ENCODE assay signal across 35 cellular contexts in genomic region chr4:25687763-25688162, GRCh38. TPM values are rescaled to one million over a fixed set of nuclear protein-coding genes. Genes with fewer than 3 reads are reported as not detected.
"Had no signal": no experiment of that assay in that cellular context is flagged by ENCODE, and none has a peak within 500 bp of the region (broad histone marks: within the 10 kb centered on the region; RNA-seq: fewer than 3 reads in every experiment).

No MANE protein-coding gene starts in this region.

- H3K27ac Mint-ChIP-seq: activated B cell treated with CpG ODN at 0.5 μM for 24 hours; activated CD8-positive, alpha-beta T cell treated with anti-CD3 and anti-CD28 coated beads for 36 hours; activated naive CD4-positive, alpha-beta T cell treated with anti-CD3 and anti-CD28 coated beads, Interleukin-2, amount 10 ng/mL, durations not matched to agents 7 days and 5 days; activated naive CD8-positive, alpha-beta T cell; activated T-helper 1 cell treated with anti-CD3 and anti-CD28 coated beads, Interleukin-12 subunit alpha, Interleukin-12 subunit beta, Interleukin-2, Interleukin-4 antibody, amounts not matched to agents 30 ng/mL and 10 ng/mL and 1 ng/mL, durations not matched to agents 14 hours and 24 hours and 36 hours; activated T-helper 2 cell treated with anti-CD3 and anti-CD28 coated beads, Interferon-gamma antibody, Interleukin-2, Interleukin-4, amounts not matched to agents 10 μg/mL and 5 μg/mL and 100 μg/mL, durations not matched to agents 14 hours and 24 hours and 36 hours; T-helper 17 cell; T-helper 2 cell treated with Interferon-gamma antibody and Interleukin-4, amounts not matched to agents 5 μg/mL and 100 μg/mL, for 36 hours had no signal

- H3K27ac ChIP-seq: brain microvascular endothelial cell, epithelial cell of prostate, esophagus squamous epithelium, gastroesophageal sphincter, heart right ventricle, WERI-Rb-1 had no signal

- H3K4me1 ChIP-seq: esophagus squamous epithelium, gastroesophageal sphincter, heart right ventricle had no signal

- H3K36me3 Mint-ChIP-seq: activated naive CD4-positive, alpha-beta T cell treated with anti-CD3 and anti-CD28 coated beads, Interleukin-2, amount 10 ng/mL, durations not matched to agents 7 days and 5 days had no signal

- DNase-seq: activated B cell treated with CpG ODN at 0.5 μM for 24 hours; activated CD4-positive, alpha-beta T cell treated with anti-CD3 and anti-CD28 coated beads for 48 hours; activated CD4-positive, alpha-beta T cell treated with anti-CD3 and anti-CD28 coated beads, Interleukin-2, amount 50 U/mL, for 1 hour; activated CD4-positive, alpha-beta T cell treated with anti-CD3 and anti-CD28 coated beads, Interleukin-2, amount 50 U/mL, for 48 hours; activated CD8-positive, alpha-beta memory T cell treated with anti-CD3 and anti-CD28 coated beads for 24 hours; activated CD8-positive, alpha-beta T cell treated with anti-CD3 and anti-CD28 coated beads for 36 hours; activated effector memory CD4-positive, alpha-beta T cell treated with anti-CD3 and anti-CD28 coated beads, Interleukin-2, amount 50 U/mL, for 16 hours; activated naive CD4-positive, alpha-beta T cell treated with anti-CD3 and anti-CD28 coated beads, Interleukin-2, amount 10 ng/mL, durations not matched to agents 7 days and 5 days; activated T-cell treated with anti-CD3 and anti-CD28 coated beads, Interleukin-2, amount 50 U/mL, for 1 hour; activated T-cell treated with anti-CD3 and anti-CD28 coated beads, Interleukin-2, amount 50 U/mL, for 48 hours; amniotic stem cell; anterior cingulate cortex; brain microvascular endothelial cell; cortex of kidney; dermis blood vessel endothelial cell; effector CD4-positive, alpha-beta T cell; esophagus squamous epithelium; foreskin melanocyte; heart right ventricle; T-helper 1 cell; T-helper 17 cell; T1000; WERI-Rb-1 had no signal

- H3K27me3 Mint-ChIP-seq: activated B cell treated with CpG ODN at 0.5 μM for 24 hours; activated naive CD8-positive, alpha-beta T cell; T-helper 17 cell had no signal

- H3K36me3 ChIP-seq: brain microvascular endothelial cell, esophagus squamous epithelium, gastroesophageal sphincter, heart right ventricle, WERI-Rb-1 had no signal

- H3K4me3 Mint-ChIP-seq: activated B cell treated with CpG ODN at 0.5 μM for 24 hours; activated CD8-positive, alpha-beta T cell treated with anti-CD3 and anti-CD28 coated beads for 36 hours; activated naive CD4-positive, alpha-beta T cell treated with anti-CD3 and anti-CD28 coated beads, Interleukin-2, amount 10 ng/mL, durations not matched to agents 7 days and 5 days; activated naive CD8-positive, alpha-beta T cell; activated T-helper 1 cell treated with anti-CD3 and anti-CD28 coated beads, Interleukin-12 subunit alpha, Interleukin-12 subunit beta, Interleukin-2, Interleukin-4 antibody, amounts not matched to agents 30 ng/mL and 10 ng/mL and 1 ng/mL, durations not matched to agents 14 hours and 24 hours and 36 hours; T-helper 17 cell; T-helper 2 cell treated with Interferon-gamma antibody and Interleukin-4, amounts not matched to agents 5 μg/mL and 100 μg/mL, for 36 hours had no signal

- ATAC-seq: activated CD4-positive, CD25-positive, alpha-beta regulatory T cell treated with anti-CD3 and anti-CD28 coated beads, Interleukin-2, amount 50 U/mL, for 24 hours; activated CD8-positive, alpha-beta T cell treated with anti-CD3 and anti-CD28 coated beads for 36 hours; gastroesophageal sphincter; heart right ventricle; T-helper 17 cell had no signal

- H3K4me3 ChIP-seq: esophagus squamous epithelium, gastroesophageal sphincter, heart right ventricle had no signal

- H3K4me1 Mint-ChIP-seq: activated B cell treated with CpG ODN at 0.5 μM for 24 hours; activated naive CD4-positive, alpha-beta T cell treated with anti-CD3 and anti-CD28 coated beads, Interleukin-2, amount 10 ng/mL, durations not matched to agents 7 days and 5 days; T-helper 17 cell had no signal

- H3K27me3 ChIP-seq: brain microvascular endothelial cell, esophagus squamous epithelium, gastroesophageal sphincter, heart right ventricle had no signal

RNA-seq across cellular contexts. Expression of gene SLC34A2, which starts 32.1 kb away (rescaled TPM):
- total RNA-seq: activated B cell treated with CpG ODN at 0.5 μM for 24 hours; activated CD8-positive, alpha-beta T cell treated with anti-CD3 and anti-CD28 coated beads for 36 hours; activated T-helper 1 cell treated with anti-CD3 and anti-CD28 coated beads, Interleukin-12 subunit alpha, Interleukin-12 subunit beta, Interleukin-2, Interleukin-4 antibody, amounts not matched to agents 30 ng/mL and 10 ng/mL and 1 ng/mL, durations not matched to agents 14 hours and 24 hours and 36 hours; activated T-helper 2 cell treated with anti-CD3 and anti-CD28 coated beads, Interferon-gamma antibody, Interleukin-2, Interleukin-4, amounts not matched to agents 10 μg/mL and 5 μg/mL and 100 μg/mL, durations not matched to agents 14 hours and 24 hours and 36 hours; chondrocyte; endothelial cell of umbilical vein; fibroblast of lung; fibroblast of villous mesenchyme; glomerular endothelial cell; T-helper 17 cell had no signal
- polyA plus RNA-seq: endothelial cell of umbilical vein, fibroblast of lung had no signal
